In genomic region chr1:179167955-179168354, GRCh38 we compare ENCODE assay signal across 26 cellular contexts.
DNase-seq lines count a peak whose midpoint lies in the region; ATAC-seq and TF ChIP-seq lines count a peak whose summit lies in the region.
"Had no signal": no experiment of that assay in that cellular context is flagged by ENCODE, and none has a peak within 500 bp of the region (broad histone marks: within the 10 kb centered on the region; RNA-seq: fewer than 3 reads in every experiment).

No MANE protein-coding gene starts in this region.

- H3K9me3 ChIP-seq in endodermal cell (ENCODE audit: control insufficient read depth, low read length) (no peaks in the 10 kb centered on the region), adrenal gland (replicated peaks in 1 of 3) (no peaks in the 10 kb centered on the region), smooth muscle cell (replicated peaks; ENCODE audit: low read depth) (no peaks in the 10 kb centered on the region)
- H3K9me3 ChIP-seq: BE2C, BLaER1 had no signal

- H3K36me3 Mint-ChIP-seq in WTC11, result no peaks in the 10 kb centered on the region
- H3K36me3 Mint-ChIP-seq in endodermal cell (ENCODE audit: low read depth), result no peaks in the 10 kb centered on the region
- peaks cover 4% of the 10 kb centered on the region for H3K36me3 Mint-ChIP-seq in nephron progenitor cell (ENCODE audit: low read depth)
- H3K36me3 Mint-ChIP-seq in stimulated activated naive B cell treated with anti-CD40 and anti-IgM and Interleukin-4, amounts not matched to agents 10 μg/mL and 1 μg/mL and 100 μg/mL, for 72 hours, result peaks cover 0 to 6% of the 10 kb centered on the region in 2 donors

- no peak for TF ChIP-seq POLR2A in adrenal gland (IDR thresholded peaks at IDR 0.05)

- DNase-seq in WTC11 (ENCODE audit: low spot score) (no peak), endodermal cell (no peak), nephron progenitor cell (no peak), adrenal gland (no peak), smooth muscle cell (lab: John Stamatoyannopoulos, UW; ENCODE audit: unreplicated experiment) (no peak), SK-N-DZ (ENCODE audit: low spot score) (no peak)
- no peak for DNase-seq in stimulated activated naive B cell treated with anti-CD40 and anti-IgM and Interleukin-4, amounts not matched to agents 10 μg/mL and 1 μg/mL and 100 μg/mL, for 72 hours
- DNase-seq in activated CD4-positive, alpha-beta T cell treated with anti-CD3 and anti-CD28 coated beads for 48 hours, result no peak
- DNase-seq: 8988T; ACHN; BE2C; C1 segment of cervical spinal cord; CD4-positive, alpha-beta memory T cell; CD4-positive, CD25-positive, alpha-beta regulatory T cell; CD8-positive, alpha-beta memory T cell; COR-L47; DMS 273 treated with DMSO at 0.1 percent for 48 hours; DMS153; DMS53; DMS79; DND-41; EL; GDM1 had no signal

- no peaks in the 10 kb centered on the region for H3K27me3 ChIP-seq in endodermal cell (ENCODE audit: control insufficient read depth, insufficient read depth, low read length, poor library complexity, severe bottlenecking)
- no peaks in the 10 kb centered on the region for H3K27me3 ChIP-seq in adrenal gland
- H3K27me3 ChIP-seq in smooth muscle cell (ENCODE audit: low read depth), result no peaks in the 10 kb centered on the region
- H3K27me3 ChIP-seq: BE2C, BLaER1 had no signal

- TF ChIP-seq CTCF in WTC11 (IDR thresholded peaks at IDR 0.05) (no peak), endodermal cell (conservative IDR thresholded peaks at IDR 0.05) (no peak), nephron progenitor cell (IDR thresholded peaks at IDR 0.05) (no peak), adrenal gland (IDR thresholded peaks at IDR 0.05) (no peak), smooth muscle cell (IDR thresholded peaks at IDR 0.05; ENCODE audit: borderline replicate concordance, insufficient read depth, poor library complexity, severe bottlenecking) (no peak)

- no peaks in the 10 kb centered on the region for H4K20me1 ChIP-seq in smooth muscle cell (ENCODE audit: low read depth)

- CTCF ChIA-PET in WTC11 (lab: Charles Lee), result no interaction called here

- intact Hi-C loops in adrenal gland (cut with DNase I), result no loop called here

- H3K4me1 Mint-ChIP-seq in WTC11 (peaks cover 30% of the 10 kb centered on the region), endodermal cell (peaks cover 17% of the 10 kb centered on the region), nephron progenitor cell (no peaks in the 10 kb centered on the region)
- peaks cover 18 to 28% of the 10 kb centered on the region in 2 donors for H3K4me1 Mint-ChIP-seq in stimulated activated naive B cell treated with anti-CD40 and anti-IgM and Interleukin-4, amounts not matched to agents 10 μg/mL and 1 μg/mL and 100 μg/mL, for 72 hours

- H3K79me2 ChIP-seq in smooth muscle cell (ENCODE audit: low read depth), result peaks cover 55% of the 10 kb centered on the region

- ATAC-seq in WTC11, result no peak
- no peak for ATAC-seq in stimulated activated naive B cell treated with anti-CD40 and anti-IgM and Interleukin-4, amounts not matched to agents 10 μg/mL and 1 μg/mL and 100 μg/mL, for 72 hours (replicated peaks)

- POLR2A ChIA-PET in WTC11 (lab: Charles Lee), result no interaction called here

- H3K4me3 ChIP-seq in endodermal cell (ENCODE audit: low read length), result no peak overlapping the region
- H3K4me3 ChIP-seq in adrenal gland, result no peak overlapping the region
- H3K4me3 ChIP-seq in smooth muscle cell, result no peak overlapping the region
- H3K4me3 ChIP-seq: BLaER1, GM12878 had no signal

- H3K27ac Mint-ChIP-seq in WTC11 (peak overlapping the region; percentile 33; the same call in 1 of the 2 replicates), endodermal cell (peak overlapping the region; percentile 82), nephron progenitor cell (peak overlapping the region; percentile 68)
- peak overlapping the region; percentile 20 for H3K27ac Mint-ChIP-seq in stimulated activated naive B cell treated with anti-CD40 and anti-IgM and Interleukin-4, amounts not matched to agents 10 μg/mL and 1 μg/mL and 100 μg/mL, for 72 hours
- H3K27ac Mint-ChIP-seq: CD14-positive monocyte had no signal

- H3K4me1 ChIP-seq in endodermal cell (ENCODE audit: control insufficient read depth, insufficient read depth, low read length) (no peaks in the 10 kb centered on the region), adrenal gland (replicated peaks in 1 of 2) (peaks cover 8 to 10% of the 10 kb centered on the region in 2 donors), smooth muscle cell (ENCODE audit: low read depth) (peaks cover 4% of the 10 kb centered on the region)

- H3K4me2 ChIP-seq in smooth muscle cell, result no peak overlapping the region

- H3K27me3 Mint-ChIP-seq in WTC11 (ENCODE audit: low read depth) (no peaks in the 10 kb centered on the region; the same call in 1 of the 2 replicates), endodermal cell (ENCODE audit: insufficient read depth) (no peaks in the 10 kb centered on the region), nephron progenitor cell (ENCODE audit: low read depth, poor library complexity) (no peaks in the 10 kb centered on the region)
- no peaks in the 10 kb centered on the region for H3K27me3 Mint-ChIP-seq in stimulated activated naive B cell treated with anti-CD40 and anti-IgM and Interleukin-4, amounts not matched to agents 10 μg/mL and 1 μg/mL and 100 μg/mL, for 72 hours
- H3K27me3 Mint-ChIP-seq: CD4-positive, alpha-beta memory T cell; CD4-positive, CD25-positive, alpha-beta regulatory T cell; CD8-positive, alpha-beta memory T cell had no signal

- H2AFZ ChIP-seq in smooth muscle cell (ENCODE audit: low read depth), result no peak overlapping the region

- WGBS in endodermal cell (ENCODE audit: insufficient coverage in 1 of 2, insufficient read length in 1 of 2), 2 experiments, result 92% methylated on average over 1 of the region's 1 CpG; no CpG with 5 or more reads in 1 of the 2 experiments
- 82 to 90% (median 87%) methylated on average over 1 of the region's 1 CpG for WGBS in adrenal gland, 4 donors
- WGBS in smooth muscle cell (ENCODE audit: low lambda C conversion rate), result 92% methylated on average over 1 of the region's 1 CpG

- no peaks in the 10 kb centered on the region for H3F3A ChIP-seq in smooth muscle cell (ENCODE audit: low read depth)

- H3K27ac ChIP-seq in endodermal cell (ENCODE audit: low read depth, low read length) (no peak overlapping the region), adrenal gland (no peak overlapping the region), smooth muscle cell (ENCODE audit: low read depth) (no peak overlapping the region)
- H3K27ac ChIP-seq: BLaER1 had no signal

- H3K4me3 Mint-ChIP-seq in WTC11 (no peak overlapping the region), endodermal cell (no peak overlapping the region), nephron progenitor cell (no peak overlapping the region)
- no peak overlapping the region for H3K4me3 Mint-ChIP-seq in stimulated activated naive B cell treated with anti-CD40 and anti-IgM and Interleukin-4, amounts not matched to agents 10 μg/mL and 1 μg/mL and 100 μg/mL, for 72 hours
- H3K4me3 Mint-ChIP-seq: CD14-positive monocyte; CD4-positive, alpha-beta memory T cell; CD4-positive, CD25-positive, alpha-beta regulatory T cell had no signal

- no peaks in the 10 kb centered on the region for H3K36me3 ChIP-seq in endodermal cell (ENCODE audit: control insufficient read depth, insufficient read depth, low read length)
- no peaks in the 10 kb centered on the region for H3K36me3 ChIP-seq in adrenal gland (replicated peaks in 1 of 2)
- H3K36me3 ChIP-seq in smooth muscle cell (ENCODE audit: low read depth), result no peaks in the 10 kb centered on the region
- H3K36me3 ChIP-seq: BE2C had no signal

- H3K9me3 Mint-ChIP-seq in WTC11 (no peaks in the 10 kb centered on the region), endodermal cell (no peaks in the 10 kb centered on the region), nephron progenitor cell (no peaks in the 10 kb centered on the region)
- no peaks in the 10 kb centered on the region for H3K9me3 Mint-ChIP-seq in stimulated activated naive B cell treated with anti-CD40 and anti-IgM and Interleukin-4, amounts not matched to agents 10 μg/mL and 1 μg/mL and 100 μg/mL, for 72 hours
- H3K9me3 Mint-ChIP-seq: CD14-positive monocyte; CD4-positive, alpha-beta memory T cell; CD8-positive, alpha-beta memory T cell had no signal

- H3K9ac ChIP-seq in endodermal cell (ENCODE audit: extremely low read depth, low read length, poor library complexity, severe bottlenecking), result no peak overlapping the region
- no peak overlapping the region for H3K9ac ChIP-seq in smooth muscle cell (ENCODE audit: low read depth)
- H3K9ac ChIP-seq: BLaER1 had no signal

TF ChIP-seq in WTC11, 78 proteins besides CTCF, POLR2A, EP300 and RAD21 (continues in another document):
- no peak for TF ChIP-seq FOXJ3 (CRISPR knock-in tag; IDR thresholded peaks at IDR 0.05; ENCODE audit: borderline replicate concordance)
- TF ChIP-seq, protein P1, sequence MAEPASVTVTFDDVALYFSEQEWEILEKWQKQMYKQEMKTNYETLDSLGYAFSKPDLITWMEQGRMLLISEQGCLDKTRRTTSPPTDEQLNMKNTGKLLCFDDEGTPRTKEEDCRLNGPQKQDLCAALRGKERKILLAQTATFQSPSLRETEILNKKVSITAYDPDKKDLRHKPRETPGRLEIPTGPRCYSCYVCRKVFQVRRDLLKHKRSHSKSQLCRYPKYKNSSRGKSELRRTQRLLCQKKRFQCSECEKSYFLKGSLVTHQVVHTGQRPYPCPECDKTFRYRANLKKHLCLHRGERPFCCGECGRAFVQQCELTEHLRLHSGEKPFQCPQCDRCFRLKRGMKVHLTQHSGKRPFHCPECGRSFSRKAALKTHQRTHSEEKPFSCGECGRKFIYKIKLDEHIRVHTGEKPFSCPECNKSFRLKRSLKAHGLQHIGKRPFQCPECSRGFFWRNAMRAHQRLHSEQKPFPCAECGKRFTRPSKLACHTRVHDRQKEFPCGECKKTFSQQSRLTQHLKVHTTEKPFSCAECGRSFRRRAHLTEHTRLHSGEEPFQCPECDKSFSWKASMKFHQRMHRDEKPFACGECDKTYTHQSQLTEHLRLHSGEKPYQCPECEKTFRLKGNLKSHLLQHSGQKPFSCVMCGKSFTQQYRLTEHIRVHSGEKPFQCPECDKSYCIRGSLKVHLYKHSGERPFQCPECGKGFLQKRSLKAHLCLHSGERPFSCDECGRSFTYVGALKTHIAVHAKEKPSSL (CRISPR knock-in tag; conservative IDR thresholded peaks at IDR 0.05), result no peak
- TF ChIP-seq, protein P2, sequence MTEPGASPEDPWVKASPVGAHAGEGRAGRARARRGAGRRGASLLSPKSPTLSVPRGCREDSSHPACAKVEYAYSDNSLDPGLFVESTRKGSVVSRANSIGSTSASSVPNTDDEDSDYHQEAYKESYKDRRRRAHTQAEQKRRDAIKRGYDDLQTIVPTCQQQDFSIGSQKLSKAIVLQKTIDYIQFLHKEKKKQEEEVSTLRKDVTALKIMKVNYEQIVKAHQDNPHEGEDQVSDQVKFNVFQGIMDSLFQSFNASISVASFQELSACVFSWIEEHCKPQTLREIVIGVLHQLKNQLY (CRISPR knock-in tag; IDR thresholded peaks at IDR 0.05), result no peak
- TF ChIP-seq ZNF671 (CRISPR knock-in tag; IDR thresholded peaks at IDR 0.05), result no peak
- no peak for TF ChIP-seq ZMAT4 (CRISPR knock-in tag; IDR thresholded peaks at IDR 0.05)

Comparison
In these comparisons a context has a peak if more than half of its experiments do, and no peak if none do; other contexts are left out.
1. H3K27ac Mint-ChIP-seq: peak in every context shown above with its lines; median percentile 82 in endodermal cell; 68 in nephron progenitor cell; 33 in WTC11; 20 in stimulated activated naive B cell treated with anti-CD40 and anti-IgM and Interleukin-4, amounts not matched to agents 10 μg/mL and 1 μg/mL and 100 μg/mL, for 72 hours.